Comparison of ENCODE assay signal across 8 cellular contexts in genomic region chr6:82248233-82248735, GRCh38. TPM values are rescaled to one million over a fixed set of nuclear protein-coding genes. Genes with fewer than 3 reads are reported as not detected.
DNase-seq lines count a peak whose midpoint lies in the region; TF ChIP-seq lines count a peak whose summit lies in the region.

No MANE protein-coding gene starts in this region.

- in situ Hi-C loops in GM23248 (cut with MboI), result loop anchor here (5.0 to 25.0 kb wide), 2 partner anchors 809 to 939 kb away; partner anchors contain the start of genes PGM3 and RWDD2A

- H3K4me3 Mint-ChIP-seq in activated T-cell treated with anti-CD3 and anti-CD28 coated beads, Interleukin-2, amount 50 U/mL, for 24 hours, result peak overlapping the region; percentile 96
- peak overlapping the region; percentile 99 for H3K4me3 Mint-ChIP-seq in activated naive CD8-positive, alpha-beta T cell

- H3K9me3 ChIP-seq in GM23248 (ENCODE audit: low read depth) (no peaks in the 10 kb centered on the region), hepatocyte (ENCODE audit: low read depth) (no peaks in the 10 kb centered on the region), sigmoid colon (no peaks in the 10 kb centered on the region)

- no peaks in the 10 kb centered on the region for H3K9me2 ChIP-seq in GM23248 (ENCODE audit: insufficient read depth)
- no peaks in the 10 kb centered on the region for H3K9me2 ChIP-seq in hepatocyte (replicated peaks; ENCODE audit: insufficient read depth)

- TF ChIP-seq CTCF in KMS-11 (conservative IDR thresholded peaks at IDR 0.05; ENCODE audit: low read depth, low read length) (no peak), hepatocyte (IDR thresholded peaks at IDR 0.05; ENCODE audit: poor library complexity) (no peak), sigmoid colon (IDR thresholded peaks at IDR 0.05) (no peak)

- peak overlapping the region; percentile 99 for H3K9ac ChIP-seq in GM23248
- peak overlapping the region; percentile 81; the same call in 1 of the 2 replicates for H3K9ac ChIP-seq in KMS-11

- H3K4me3 ChIP-seq in GM23248 (peak overlapping the region; percentile 94), KMS-11 (IDR thresholded peaks at IDR 0.05; ENCODE audit: insufficient read depth, low read depth, low read length) (no peak overlapping the region), hepatocyte (peak overlapping the region; percentile 20), sigmoid colon (peak overlapping the region; percentile 70 to 94 (median 82))

- H3K4me1 Mint-ChIP-seq in activated T-cell treated with anti-CD3 and anti-CD28 coated beads, Interleukin-2, amount 50 U/mL, for 24 hours (ENCODE audit: low read depth), result peaks cover 39% of the 10 kb centered on the region
- peaks cover 43% of the 10 kb centered on the region for H3K4me1 Mint-ChIP-seq in activated naive CD8-positive, alpha-beta T cell (ENCODE audit: low read depth)

- intact Hi-C loops in sigmoid colon (cut with DNase I), result loop anchor here (5.0 to 10.0 kb wide), 2 partner anchors 819 to 947 kb away; partner anchors contain the start of genes DOP1A, PGM3, RWDD2A and UBE3D

- H3K36me3 ChIP-seq in GM23248 (ENCODE audit: low read depth), result no peaks in the 10 kb centered on the region
- no peaks in the 10 kb centered on the region for H3K36me3 ChIP-seq in KMS-11 (ENCODE audit: insufficient read depth)
- no peaks in the 10 kb centered on the region for H3K36me3 ChIP-seq in hepatocyte (replicated peaks; ENCODE audit: insufficient read depth, low read depth)
- H3K36me3 ChIP-seq in sigmoid colon, result no peaks in the 10 kb centered on the region

- no peak for DNase-seq in activated T-cell treated with anti-CD3 and anti-CD28 coated beads, Interleukin-2, amount 50 U/mL, for 24 hours
- no peak for DNase-seq in activated T-cell treated with anti-CD3 and anti-CD28 coated beads, Interleukin-2, amount 50 U/mL, for 1 hour
- peak; percentile 82 for DNase-seq in GM23248
- DNase-seq in hepatocyte (ENCODE audit: low spot score), result peak; percentile 78
- no peak for DNase-seq in sigmoid colon
- DNase-seq in SKM-1 (lab: John Stamatoyannopoulos, UW; ENCODE audit: unreplicated experiment), result no peak

- H3K27ac Mint-ChIP-seq in activated T-cell treated with anti-CD3 and anti-CD28 coated beads, Interleukin-2, amount 50 U/mL, for 24 hours, result peak overlapping the region; percentile 96
- H3K27ac Mint-ChIP-seq in activated naive CD8-positive, alpha-beta T cell, result peak overlapping the region; percentile 94

- 0 out of 2 replicates have a peak, but pooled peaks cover 4% of the 10 kb centered on the region for H4K20me1 ChIP-seq in GM23248 (ENCODE audit: insufficient read depth)
- no peaks in the 10 kb centered on the region for H4K20me1 ChIP-seq in KMS-11 (ENCODE audit: insufficient read depth)
- H4K20me1 ChIP-seq in hepatocyte (ENCODE audit: insufficient read depth, poor library complexity, severe bottlenecking), result peaks cover 8% of the 10 kb centered on the region

- H2AFZ ChIP-seq in GM23248 (peak overlapping the region; percentile 89), KMS-11 (ENCODE audit: low read depth) (peak overlapping the region; percentile 85), hepatocyte (peak overlapping the region; percentile 70)

- H3K79me2 ChIP-seq in GM23248 (ENCODE audit: insufficient read depth) (peaks cover 42% of the 10 kb centered on the region), KMS-11 (ENCODE audit: insufficient read depth, low read depth) (peaks cover 14% of the 10 kb centered on the region; the same call in 1 of the 2 replicates), hepatocyte (peaks cover 38% of the 10 kb centered on the region)

- peaks cover 37% of the 10 kb centered on the region for H3K36me3 Mint-ChIP-seq in activated T-cell treated with anti-CD3 and anti-CD28 coated beads, Interleukin-2, amount 50 U/mL, for 24 hours (ENCODE audit: low read depth)
- peaks cover 2% of the 10 kb centered on the region for H3K36me3 Mint-ChIP-seq in activated naive CD8-positive, alpha-beta T cell

- 15 to 16% methylated on average over 11 of the region's 11 CpGs for WGBS in GM23248 (ENCODE audit: low coverage in 1 of 2, low lambda C conversion rate in 2 of 2, missing lambda C conversion rate in 2 of 2), 2 experiments
- 16% methylated on average over 11 of the region's 11 CpGs for WGBS in hepatocyte (ENCODE audit: low lambda C conversion rate, missing lambda C conversion rate)
- WGBS in sigmoid colon, 2 donors, result 9 to 32% methylated on average over 11 of the region's 11 CpGs

- no peaks in the 10 kb centered on the region for H3F3A ChIP-seq in GM23248 (ENCODE audit: insufficient read depth)

- H3K9me3 Mint-ChIP-seq in activated T-cell treated with anti-CD3 and anti-CD28 coated beads, Interleukin-2, amount 50 U/mL, for 24 hours, result no peaks in the 10 kb centered on the region
- H3K9me3 Mint-ChIP-seq in activated naive CD8-positive, alpha-beta T cell (ENCODE audit: low read depth), result no peaks in the 10 kb centered on the region

- H3K4me2 ChIP-seq in GM23248 (ENCODE audit: unreplicated experiment), result peak overlapping the region; percentile 57
- H3K4me2 ChIP-seq in KMS-11, result peak overlapping the region; percentile 64; the same call in 1 of the 2 replicates
- peak overlapping the region; percentile 77 for H3K4me2 ChIP-seq in hepatocyte

- TF ChIP-seq EP300 in sigmoid colon (IDR thresholded peaks at IDR 0.05), result no peak

- no peak for TF ChIP-seq POLR2A in sigmoid colon (IDR thresholded peaks at IDR 0.05)

- no peaks in the 10 kb centered on the region for H3K27me3 Mint-ChIP-seq in activated T-cell treated with anti-CD3 and anti-CD28 coated beads, Interleukin-2, amount 50 U/mL, for 24 hours
- no peaks in the 10 kb centered on the region for H3K27me3 Mint-ChIP-seq in activated naive CD8-positive, alpha-beta T cell

- H3K27ac ChIP-seq in GM23248 (peak overlapping the region; percentile 98), KMS-11 (no peak overlapping the region), hepatocyte (peak overlapping the region; percentile 99), sigmoid colon (peak overlapping the region; percentile 89 to 97 (median 92))

- H3K27me3 ChIP-seq in GM23248 (replicated peaks; ENCODE audit: insufficient read depth) (no peaks in the 10 kb centered on the region), KMS-11 (ENCODE audit: insufficient read depth, low read depth) (no peaks in the 10 kb centered on the region), hepatocyte (no peaks in the 10 kb centered on the region), sigmoid colon (no peaks in the 10 kb centered on the region)

- H3K4me1 ChIP-seq in GM23248 (ENCODE audit: insufficient read depth), result peaks cover 39% of the 10 kb centered on the region
- H3K4me1 ChIP-seq in KMS-11 (ENCODE audit: low read depth, poor library complexity, severe bottlenecking), result peaks cover 4% of the 10 kb centered on the region
- H3K4me1 ChIP-seq in hepatocyte (ENCODE audit: insufficient read depth), result peaks cover 16% of the 10 kb centered on the region
- H3K4me1 ChIP-seq in sigmoid colon, result peaks cover 0 to 41% (median 25%) of the 10 kb centered on the region in 4 donors

RNA-seq across cellular contexts. Expression of gene IBTK, which starts 0.7 kb away (rescaled TPM):
- total RNA-seq in GM23248 (2014; rRNA removed; shearing (Covaris generic)), result 41.9 and 44.5 TPM in 2 replicates
- 22.5 and 23.8 TPM in 2 replicates for polyA plus RNA-seq in GM23248 (2016; fragmentation: Nextera tagmentation; extraction: Ambion mirVana)
- total RNA-seq in hepatocyte, result 54.2 and 60.3 TPM in 2 replicates
- 17.3 and 19.6 TPM in 2 replicates for polyA plus RNA-seq in hepatocyte
- 10 to 100 TPM; 19.9 to 26.2 (median 25.4) TPM for total RNA-seq in sigmoid colon
- polyA plus RNA-seq in sigmoid colon, result 10 to 100 TPM; 18.9 to 25.0 (median 19.2) TPM

Comparison
In these comparisons a context has a peak if more than half of its experiments do, and no peak if none do; other contexts are left out.
1. DNase-seq: peak in GM23248 (single experiment) and hepatocyte (single experiment); none in activated T-cell treated with anti-CD3 and anti-CD28 coated beads, Interleukin-2, amount 50 U/mL, for 24 hours (single experiment), activated T-cell treated with anti-CD3 and anti-CD28 coated beads, Interleukin-2, amount 50 U/mL, for 1 hour (single experiment), sigmoid colon (single experiment) and SKM-1 (single experiment).
2. Peak in every context shown above with its lines, with median percentiles within 50 percentile points of each other: H2AFZ ChIP-seq and H3K4me2 ChIP-seq.